18 cellular contexts compared by ENCODE assay signal in genomic region chr7:114981323-114981722, GRCh38. TPM values are rescaled to one million over a fixed set of nuclear protein-coding genes. Genes with fewer than 3 reads are reported as not detected.
DNase-seq lines count a peak whose midpoint lies in the region; ATAC-seq, FAIRE-seq and TF ChIP-seq lines count a peak whose summit lies in the region.
"Had no signal": no experiment of that assay in that cellular context is flagged by ENCODE, and none has a peak within 500 bp of the region (broad histone marks: within the 10 kb centered on the region; RNA-seq: fewer than 3 reads in every experiment).

No MANE protein-coding gene starts in this region.

- CTCF ChIA-PET in CD4-positive, alpha-beta T cell (lab: Charles Lee), result interaction anchor here (1.0 kb wide), 1 partner anchor 12 kb away, joined by 3 read pairs; no protein-coding TSS in a partner anchor

- no peak overlapping the region for H2AK5ac ChIP-seq in mesendoderm (ENCODE audit: low read length)

- H3K27ac Mint-ChIP-seq in CD4-positive, alpha-beta T cell, result peak overlapping the region; percentile 31
- H3K27ac Mint-ChIP-seq: activated B cell treated with CpG ODN at 0.5 μM for 24 hours, brain had no signal

- TF ChIP-seq POLR2A in GM12891 (IDR thresholded peaks at IDR 0.05; ENCODE audit: low read depth, low read length), result no peak

- peaks cover 3% of the 10 kb centered on the region for H3K4me1 ChIP-seq in mesendoderm (ENCODE audit: control insufficient read depth, low read depth, low read length)

- no peak overlapping the region for H4K8ac ChIP-seq in mesendoderm (ENCODE audit: low read depth, low read length)

- H4K5ac ChIP-seq in mesendoderm (ENCODE audit: low read length), result no peak overlapping the region

- FAIRE-seq in GM12891 (lab: Jason Lieb, UNC), result peak; percentile 35
- FAIRE-seq: small intestine had no signal

- no peak overlapping the region for H3K4me3 Mint-ChIP-seq in CD4-positive, alpha-beta T cell
- H3K4me3 Mint-ChIP-seq: activated B cell treated with CpG ODN at 0.5 μM for 24 hours; activated naive CD4-positive, alpha-beta T cell treated with anti-CD3 and anti-CD28 coated beads, Interleukin-2, amount 50 U/mL, for 24 hours; brain; T-cell had no signal

- intact Hi-C loops in CD4-positive, alpha-beta T cell (cut with DNase I, micrococcal nuclease), result no loop called here

- H2BK120ac ChIP-seq in mesendoderm (ENCODE audit: low read depth, low read length), result no peak overlapping the region

- H3K4me3 ChIP-seq in mesendoderm (ENCODE audit: low read length), result no peak overlapping the region
- H3K4me3 ChIP-seq: BLaER1 treated with 17β-estradiol and CSF1 and Interleukin-3, amounts not matched to agents 10 nM and 100 nM; thyroid gland had no signal

- no peaks in the 10 kb centered on the region for H3K27me3 ChIP-seq in CD4-positive, alpha-beta T cell (ENCODE audit: control insufficient read depth, insufficient read depth, low read length)
- H3K27me3 ChIP-seq in mesendoderm (ENCODE audit: insufficient read depth, low read length, poor library complexity), result no peaks in the 10 kb centered on the region
- H3K27me3 ChIP-seq: BLaER1 treated with 17β-estradiol and CSF1 and Interleukin-3, amounts not matched to agents 10 nM and 100 nM; thyroid gland had no signal

- H3K9ac ChIP-seq in mesendoderm (ENCODE audit: low read length), result no peak overlapping the region
- H3K9ac ChIP-seq: BLaER1 treated with 17β-estradiol and CSF1 and Interleukin-3, amounts not matched to agents 10 nM and 100 nM had no signal

- peaks cover 69% of the 10 kb centered on the region for H3K36me3 Mint-ChIP-seq in CD4-positive, alpha-beta T cell (ENCODE audit: low read depth)
- H3K36me3 Mint-ChIP-seq: brain had no signal

- no peak overlapping the region for H3K4me2 ChIP-seq in mesendoderm (ENCODE audit: low read length)

- no peaks in the 10 kb centered on the region for H3K79me1 ChIP-seq in mesendoderm (ENCODE audit: low read length)

- WGBS in mesendoderm (ENCODE audit: extremely low coverage, insufficient coverage, low lambda C conversion rate), result no CpG with 5 or more reads among the region's 2 CpGs

- no peak overlapping the region for H3K23ac ChIP-seq in mesendoderm (ENCODE audit: low read length)

- no peak overlapping the region for H3K18ac ChIP-seq in mesendoderm (ENCODE audit: low read length)

- no peak overlapping the region for H3K56ac ChIP-seq in mesendoderm (ENCODE audit: low read length)

- H3K36me3 ChIP-seq in mesendoderm (ENCODE audit: control insufficient read depth, insufficient read depth, low read length), result no peaks in the 10 kb centered on the region
- H3K36me3 ChIP-seq: BLaER1 treated with 17β-estradiol and CSF1 and Interleukin-3, amounts not matched to agents 10 nM and 100 nM; thyroid gland had no signal

- DNase-seq in CD4-positive, alpha-beta T cell, result no peak
- DNase-seq in GM12891 (ENCODE audit: insufficient read length, low spot score) (no peak), MV-4-11 (lab: John Stamatoyannopoulos, UW) (peak; percentile 24), mesendoderm (peak; percentile 16), COLO829 (ENCODE audit: low spot score) (no peak), 8988T (no peak), EL (no peak)
- DNase-seq: activated B cell treated with CpG ODN at 0.5 μM for 24 hours; activated CD8-positive, alpha-beta memory T cell treated with anti-CD3 and anti-CD28 coated beads, Interleukin-2, amount 50 U/mL, for 4 hours; cortex of kidney; NCI-H2227 treated with DMSO at 0.1 percent for 48 hours; small intestine; T-cell; thyroid gland had no signal

- H3K4me1 Mint-ChIP-seq in CD4-positive, alpha-beta T cell (ENCODE audit: low read depth), result peaks cover 59% of the 10 kb centered on the region

- H2BK5ac ChIP-seq in mesendoderm (ENCODE audit: low read length), result no peak overlapping the region

- no peak overlapping the region for H3K4ac ChIP-seq in mesendoderm (ENCODE audit: low read depth, low read length)

- no peak for TF ChIP-seq CTCF in CD4-positive, alpha-beta T cell (IDR thresholded peaks at IDR 0.05)

- POLR2A ChIA-PET in CD4-positive, alpha-beta T cell (lab: Charles Lee), result no interaction called here

- no peak for ATAC-seq in CD4-positive, alpha-beta T cell (ENCODE audit: poor library complexity)
- ATAC-seq: T-cell had no signal

- H3K27me3 Mint-ChIP-seq in CD4-positive, alpha-beta T cell, result no peaks in the 10 kb centered on the region
- H3K27me3 Mint-ChIP-seq: activated B cell treated with CpG ODN at 0.5 μM for 24 hours; activated naive CD4-positive, alpha-beta T cell treated with anti-CD3 and anti-CD28 coated beads, Interleukin-2, amount 50 U/mL, for 24 hours; brain; T-cell had no signal

- H2BK15ac ChIP-seq in mesendoderm (replicated peaks; ENCODE audit: low read depth), result no peak overlapping the region

- H3K9me3 ChIP-seq in CD4-positive, alpha-beta T cell (ENCODE audit: control insufficient read depth, low read length), result no peaks in the 10 kb centered on the region
- H3K9me3 ChIP-seq: BLaER1 treated with 17β-estradiol and CSF1 and Interleukin-3, amounts not matched to agents 10 nM and 100 nM; thyroid gland had no signal

- H3K79me2 ChIP-seq in mesendoderm (ENCODE audit: control insufficient read depth, insufficient read depth, low read length), result no peaks in the 10 kb centered on the region

- H3K27ac ChIP-seq in CD4-positive, alpha-beta T cell (ENCODE audit: low read depth, low read length), result no peak overlapping the region
- H3K27ac ChIP-seq in mesendoderm (ENCODE audit: low read depth, low read length), result no peak overlapping the region
- H3K27ac ChIP-seq: BLaER1 treated with 17β-estradiol and CSF1 and Interleukin-3, amounts not matched to agents 10 nM and 100 nM; epithelial cell of prostate had no signal

- no peaks in the 10 kb centered on the region for H3K9me3 Mint-ChIP-seq in CD4-positive, alpha-beta T cell
- H3K9me3 Mint-ChIP-seq: activated B cell treated with CpG ODN at 0.5 μM for 24 hours; activated naive CD4-positive, alpha-beta T cell treated with anti-CD3 and anti-CD28 coated beads, Interleukin-2, amount 50 U/mL, for 24 hours; brain; T-cell had no signal

TF ChIP-seq in GM12891, 5 proteins besides CTCF, POLR2A, EP300 and RAD21:
- no peak for TF ChIP-seq POU2F2 (IDR thresholded peaks at IDR 0.05; ENCODE audit: low read depth, low read length)
- TF ChIP-seq SPI1 (IDR thresholded peaks at IDR 0.05; ENCODE audit: low read depth, low read length), result 0 out of 2 replicates have a peak, but pooled peaks have one; percentile 13

RNA-seq across cellular contexts. Expression of gene MDFIC, which starts 59.4 kb away (rescaled TPM):
- 10 to 100 TPM; 25.9 to 27.1 TPM for total RNA-seq in CD4-positive, alpha-beta T cell
- polyA plus RNA-seq in GM12891 (2012; ENCODE audit: low read depth, missing spikeins), result 46.9 TPM
- 15.2 TPM for polyA plus RNA-seq in mesendoderm (2013, experiment 1 of 2)
- 15.7 TPM for polyA plus RNA-seq in mesendoderm (2013, experiment 2 of 2)

Comparison
In these comparisons a context has a peak if more than half of its experiments do, and no peak if none do; other contexts are left out.
1. DNase-seq: peak in MV-4-11 (single experiment) and mesendoderm (single experiment); none in CD4-positive, alpha-beta T cell (0 of 10), GM12891 (single experiment), COLO829 (single experiment), 8988T (single experiment) and EL (single experiment).